ENCODE assay signal across 8 cellular contexts in the genomic region with DNA sequence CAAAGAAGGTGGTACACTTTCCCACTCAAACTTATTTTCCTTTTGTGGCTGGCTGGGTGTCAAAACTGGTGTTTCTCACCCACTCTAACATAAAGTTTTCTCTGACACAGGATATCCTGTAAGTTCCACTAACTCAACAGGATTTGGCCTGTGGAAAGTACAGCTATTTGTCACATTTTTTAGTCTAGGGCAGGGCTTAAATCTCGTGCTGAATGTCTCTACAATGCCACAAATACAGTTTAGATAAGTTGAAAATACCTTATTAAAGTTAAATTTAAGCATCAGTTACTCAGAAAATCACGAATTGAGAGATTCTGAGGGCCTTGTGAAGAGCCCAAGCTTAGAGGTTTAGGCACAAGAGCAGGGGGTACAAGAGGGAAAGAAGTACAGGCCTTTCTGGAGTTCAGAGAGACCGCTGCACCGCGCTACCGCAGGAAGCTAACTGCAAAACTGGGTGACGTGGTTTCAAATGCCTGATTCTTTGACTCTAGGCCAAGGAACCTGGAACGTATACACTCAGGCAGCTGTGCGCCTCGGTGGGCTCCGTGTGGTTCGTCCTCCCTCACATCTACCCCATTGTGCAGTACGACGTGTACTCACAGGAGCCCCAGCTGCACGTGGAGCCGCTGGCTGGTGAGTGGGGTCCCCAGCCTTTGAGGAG. TPM values are rescaled to one million over a fixed set of nuclear protein-coding genes. Genes with fewer than 3 reads are reported as not detected.
DNase-seq lines count a peak whose midpoint lies in the region; FAIRE-seq and TF ChIP-seq lines count a peak whose summit lies in the region.

No MANE protein-coding gene starts in this region.

- H3K36me3 ChIP-seq in small intestine (ENCODE audit: control insufficient read depth in 2 of 2, insufficient read depth in 2 of 2, low read length in 2 of 2) (peaks cover 12 to 22% of the 10 kb centered on the region in 2 donors), Caco-2 (ENCODE audit: control insufficient read depth, insufficient read depth, low read length) (0 out of 2 replicates have a peak, but pooled peaks cover 3% of the 10 kb centered on the region)

- peaks cover 2 to 11% of the 10 kb centered on the region in 2 donors for H3K4me1 ChIP-seq in small intestine (ENCODE audit: control insufficient read depth in 2 of 2, insufficient read depth in 1 of 2, low read depth in 1 of 2, low read length in 1 of 2)
- peaks cover 19% of the 10 kb centered on the region; the same call in 1 of the 2 replicates for H3K4me1 ChIP-seq in Caco-2

- H3K27ac Mint-ChIP-seq in Caco-2 (ENCODE audit: unreplicated experiment): no peak overlapping the region

- no peak overlapping the region for H3K4me3 Mint-ChIP-seq in Caco-2 (ENCODE audit: unreplicated experiment)

- POLR2A ChIA-PET in Caco-2 (lab: Charles Lee): interaction anchor here (0.7 kb wide), 1 partner anchor 11 kb away, joined by 3 read pairs; no protein-coding TSS in a partner anchor

- H3K9me3 Mint-ChIP-seq in Caco-2 (ENCODE audit: unreplicated experiment): no peaks in the 10 kb centered on the region

- in situ Hi-C loops in GM13977 (cut with MboI; ENCODE audit: low pct_unique_long_range_greater_than_20kb, low sequenced_read_pairs, unreplicated experiment): loop anchor here (25.0 kb wide), 2 partner anchors 204 to 379 kb away; a partner anchor contains a TSS

- H3K4me3 ChIP-seq in small intestine (ENCODE audit: low read depth in 1 of 2, low read length in 2 of 2): no peak overlapping the region
- H3K4me3 ChIP-seq in Caco-2 (ENCODE audit: low read depth, low read length): no peak overlapping the region

- CTCF ChIA-PET in Caco-2 (lab: Charles Lee): no interaction called here

- peaks cover 95% of the 10 kb centered on the region for H3K36me3 Mint-ChIP-seq in Caco-2 (ENCODE audit: insufficient read depth, unreplicated experiment)

- peak; percentile 46 for DNase-seq in AG08396 (ENCODE audit: low spot score)
- peak; percentile 80 for DNase-seq in activated CD8-positive, alpha-beta memory T cell treated with anti-CD3 and anti-CD28 coated beads for 24 hours
- peak; percentile 88 to 93 for DNase-seq in dermis microvascular lymphatic vessel endothelial cell (ENCODE audit: low read depth in 2 of 2)
- peak; percentile 46 for DNase-seq in small intestine
- DNase-seq in HuH-7 (ENCODE audit: low spot score): no peak
- no peak for DNase-seq in GM12892 (ENCODE audit: insufficient read length)
- DNase-seq in Caco-2: no peak
- DNase-seq in GM13977 (ENCODE audit: low spot score): no peak

- FAIRE-seq in small intestine (lab: Jason Lieb, UNC): no peak
- no peak for FAIRE-seq in GM12892 (lab: Jason Lieb, UNC)

- no TSS peak for BruUV-seq in Caco-2 (replicated peaks; lab: Mats Ljungman, UMichigan)

- H3K4me1 Mint-ChIP-seq in Caco-2 (ENCODE audit: low read depth, unreplicated experiment): peaks cover 15% of the 10 kb centered on the region

- intact Hi-C loops in Caco-2 (cut with micrococcal nuclease; ENCODE audit: unreplicated experiment): no loop called here

- no peak for TF ChIP-seq POLR2A in GM12892 (IDR thresholded peaks at IDR 0.05; ENCODE audit: low read depth, low read length)

- no peaks in the 10 kb centered on the region for H3K27me3 ChIP-seq in small intestine (ENCODE audit: control insufficient read depth in 2 of 2, insufficient read depth in 2 of 2, low read length in 2 of 2)
- no peaks in the 10 kb centered on the region for H3K27me3 ChIP-seq in Caco-2 (replicated peaks; ENCODE audit: control insufficient read depth, insufficient read depth, low read length)

- TF ChIP-seq CTCF in Caco-2 (IDR thresholded peaks at IDR 0.05; ENCODE audit: insufficient read depth in 1 of 2, low read depth in 1 of 2, low read length in 1 of 2, severe bottlenecking in 1 of 2, unreplicated experiment in 1 of 2): no peak
- no peak for TF ChIP-seq CTCF in GM13977 (IDR thresholded peaks at IDR 0.05; ENCODE audit: extremely low read depth, insufficient read depth, missing control alignments)

- H3K27ac ChIP-seq in small intestine (ENCODE audit: low read depth in 1 of 2, low read length in 1 of 2): peak overlapping the region; percentile 69 to 82

- no peaks in the 10 kb centered on the region for H3K27me3 Mint-ChIP-seq in Caco-2 (ENCODE audit: insufficient read depth, unreplicated experiment)

- 55 to 81% (median 73%) methylated on average over 16 of the region's 16 CpGs for WGBS in small intestine, 3 donors

- no peaks in the 10 kb centered on the region for H3K9me3 ChIP-seq in small intestine (ENCODE audit: control insufficient read depth, low read depth)
- H3K9me3 ChIP-seq in Caco-2: no peaks in the 10 kb centered on the region

RNA-seq across cellular contexts. Expression of a gene that starts 23.4 kb away (rescaled TPM):
- total RNA-seq in dermis microvascular lymphatic vessel endothelial cell (8.5 and 13.1 TPM in 2 replicates), Caco-2 (2022) (30.6 and 31.8 TPM in 2 replicates)
- 10 to 100 TPM in 2 of 3 donors, 1 to 10 TPM in 1; 6.7 to 44.0 (median 25.0) TPM for polyA plus RNA-seq in small intestine
- 8.2 TPM for polyA plus RNA-seq in GM12892 (2012; ENCODE audit: missing spikeins)

RNA-seq across cellular contexts. Expression of a gene that starts 49.7 kb away (rescaled TPM):
- total RNA-seq in dermis microvascular lymphatic vessel endothelial cell (10.7 and 21.1 TPM in 2 replicates), Caco-2 (2022) (59.7 and 67.8 TPM in 2 replicates)
- 10 to 100 TPM in 2 of 3 donors, 1 to 10 TPM in 1; 7.8 to 70.2 (median 13.0) TPM for polyA plus RNA-seq in small intestine
- polyA plus RNA-seq in GM12892 (2012; ENCODE audit: missing spikeins): 31.5 TPM

Comparison
In these comparisons a context has a peak if more than half of its experiments do, and no peak if none do; other contexts are left out.
1. DNase-seq: peak in AG08396 (single experiment), activated CD8-positive, alpha-beta memory T cell treated with anti-CD3 and anti-CD28 coated beads for 24 hours (single experiment), dermis microvascular lymphatic vessel endothelial cell (2 of 2) and small intestine (single experiment); none in HuH-7 (single experiment), GM12892 (single experiment), Caco-2 (0 of 2) and GM13977 (single experiment).